18 cellular contexts compared by ENCODE assay signal in the genomic region with DNA sequence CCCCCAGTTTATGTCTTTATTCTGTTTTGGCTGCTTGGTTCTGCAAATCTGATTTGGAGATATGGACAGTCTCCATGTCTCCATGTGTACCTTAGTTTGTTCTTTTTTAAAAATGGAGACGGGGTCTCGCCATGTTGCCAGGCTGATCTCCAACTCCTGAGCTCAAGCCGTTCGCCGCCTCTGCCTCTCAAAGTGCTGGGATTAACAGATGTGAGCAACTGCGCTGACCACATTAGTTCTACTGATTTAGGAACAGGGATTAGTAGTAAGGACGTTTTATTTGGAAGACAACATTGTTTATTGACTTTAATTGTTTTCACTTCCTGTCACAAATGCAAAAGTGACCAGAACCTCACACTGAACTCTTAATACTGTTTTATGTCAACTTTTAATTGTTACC. TPM values are rescaled to one million over a fixed set of nuclear protein-coding genes. Genes with fewer than 3 reads are reported as not detected.
A peak's percentile ranks its signal among the peaks of the same experiment; 100 is the strongest.
DNase-seq lines count a peak whose midpoint lies in the region; ATAC-seq lines count a peak whose summit lies in the region.
"Had no signal": no experiment of that assay in that cellular context is flagged by ENCODE, and none has a peak within 500 bp of the region (broad histone marks: within the 10 kb centered on the region; RNA-seq: fewer than 3 reads in every experiment).

No MANE protein-coding gene starts in this region.

- H3K27ac Mint-ChIP-seq in activated T-cell treated with anti-CD3 and anti-CD28 coated beads, Interleukin-2, amount 50 U/mL, for 24 hours: peak overlapping the region; percentile 57
- peak overlapping the region in 3 of 6 donors; percentile 4 to 51 (median 11) for H3K27ac Mint-ChIP-seq in immature natural killer cell

- peak overlapping the region; percentile 25 for H3K27ac ChIP-seq in iPS-18a (ENCODE audit: low read length)
- H3K27ac ChIP-seq: C4-2B had no signal

- H3K9ac ChIP-seq in iPS-18a (ENCODE audit: low read length) (no peak overlapping the region), skeletal muscle satellite cell (ENCODE audit: low read depth, low read length) (no peak overlapping the region)

- H3K4me1 ChIP-seq in iPS-18a (ENCODE audit: control insufficient read depth, low read depth, low read length) (peaks cover 24% of the 10 kb centered on the region), skeletal muscle satellite cell (ENCODE audit: control insufficient read depth, insufficient read depth, low read length) (peaks cover 22% of the 10 kb centered on the region)

- no peak for DNase-seq in activated T-cell treated with anti-CD3 and anti-CD28 coated beads, Interleukin-2, amount 50 U/mL, for 24 hours
- no peak for DNase-seq in activated T-cell treated with anti-CD3 and anti-CD28 coated beads, Interleukin-2, amount 50 U/mL, for 4 hours
- DNase-seq in NCI-H82 treated with DMSO at 0.1 percent for 48 hours (lab: John Stamatoyannopoulos, UW; ENCODE audit: unreplicated experiment) (peak; percentile 69), NCI-H345 (lab: John Stamatoyannopoulos, UW) (no peak), immature natural killer cell (no peak)
- DNase-seq: 8988T, DMS79 treated with DMSO at 0.1 percent for 48 hours, GDM1, KBM-7, NCI-H1092, NCI-H446 treated with DMSO at 0.1 percent for 48 hours, NCI-H748 treated with DMSO at 0.1 percent for 48 hours had no signal

- H3K4me3 Mint-ChIP-seq in activated T-cell treated with anti-CD3 and anti-CD28 coated beads, Interleukin-2, amount 50 U/mL, for 24 hours: no peak overlapping the region
- no peak overlapping the region for H3K4me3 Mint-ChIP-seq in activated T-cell treated with anti-CD3 and anti-CD28 coated beads, Interleukin-2, amount 50 U/mL, for 4 hours
- H3K4me3 Mint-ChIP-seq in immature natural killer cell: peak overlapping the region in 2 of 5 donors; percentile 0 to 16

- peak overlapping the region; percentile 16 for H3K4me2 ChIP-seq in skeletal muscle satellite cell (ENCODE audit: low read length)

- peaks cover 82% of the 10 kb centered on the region for H3K4me1 Mint-ChIP-seq in activated T-cell treated with anti-CD3 and anti-CD28 coated beads, Interleukin-2, amount 50 U/mL, for 24 hours (ENCODE audit: low read depth)
- peaks cover 72% of the 10 kb centered on the region for H3K4me1 Mint-ChIP-seq in activated T-cell treated with anti-CD3 and anti-CD28 coated beads, Interleukin-2, amount 50 U/mL, for 4 hours (ENCODE audit: low read depth)
- H3K4me1 Mint-ChIP-seq in immature natural killer cell: peaks cover 85 to 89% of the 10 kb centered on the region in 2 donors

- no peak overlapping the region for H3K4me3 ChIP-seq in iPS-18a (ENCODE audit: low read length)
- H3K4me3 ChIP-seq in skeletal muscle satellite cell (ENCODE audit: low read length): no peak overlapping the region

- H3K27me3 ChIP-seq in iPS-18a (ENCODE audit: control insufficient read depth, insufficient read depth, low read length): no peaks in the 10 kb centered on the region
- H3K27me3 ChIP-seq in skeletal muscle satellite cell (ENCODE audit: control insufficient read depth, insufficient read depth, low read length): no peaks in the 10 kb centered on the region

- H3K27me3 Mint-ChIP-seq in activated T-cell treated with anti-CD3 and anti-CD28 coated beads, Interleukin-2, amount 50 U/mL, for 24 hours: no peaks in the 10 kb centered on the region
- H3K27me3 Mint-ChIP-seq in activated T-cell treated with anti-CD3 and anti-CD28 coated beads, Interleukin-2, amount 50 U/mL, for 4 hours (ENCODE audit: low read depth): no peaks in the 10 kb centered on the region
- H3K27me3 Mint-ChIP-seq in immature natural killer cell (ENCODE audit: low read depth in 3 of 3): peaks cover 0 to 1% (median 1%) of the 10 kb centered on the region in 3 donors

- H3K9me3 ChIP-seq in iPS-18a (ENCODE audit: control insufficient read depth, low read depth, low read length) (no peaks in the 10 kb centered on the region), skeletal muscle satellite cell (replicated peaks; ENCODE audit: low read length) (no peaks in the 10 kb centered on the region)

- ATAC-seq in activated T-cell treated with anti-CD3 and anti-CD28 coated beads, Interleukin-2, amount 50 U/mL, for 4 hours: no peak
- ATAC-seq in GM21381 (IDR thresholded peaks at IDR 0.05; ENCODE audit: unreplicated experiment): no peak
- ATAC-seq: Panc1, Right ventricle myocardium inferior had no signal

- H3K36me3 ChIP-seq in iPS-18a (ENCODE audit: control insufficient read depth, low read depth, low read length): peaks cover 6% of the 10 kb centered on the region
- H3K36me3 ChIP-seq in skeletal muscle satellite cell (ENCODE audit: insufficient read depth, low read length): peaks cover 3% of the 10 kb centered on the region

- H3K36me3 Mint-ChIP-seq in activated T-cell treated with anti-CD3 and anti-CD28 coated beads, Interleukin-2, amount 50 U/mL, for 24 hours (ENCODE audit: low read depth): peaks cover 64% of the 10 kb centered on the region
- H3K36me3 Mint-ChIP-seq in activated T-cell treated with anti-CD3 and anti-CD28 coated beads, Interleukin-2, amount 50 U/mL, for 4 hours (ENCODE audit: insufficient read depth): peaks cover 18% of the 10 kb centered on the region
- peaks cover 0 to 4% (median 0%) of the 10 kb centered on the region in 3 donors for H3K36me3 Mint-ChIP-seq in immature natural killer cell

- H3K9me3 Mint-ChIP-seq in activated T-cell treated with anti-CD3 and anti-CD28 coated beads, Interleukin-2, amount 50 U/mL, for 24 hours: no peaks in the 10 kb centered on the region
- H3K9me3 Mint-ChIP-seq in activated T-cell treated with anti-CD3 and anti-CD28 coated beads, Interleukin-2, amount 50 U/mL, for 4 hours: no peaks in the 10 kb centered on the region
- no peaks in the 10 kb centered on the region for H3K9me3 Mint-ChIP-seq in immature natural killer cell

RNA-seq across cellular contexts. Expression of gene AEBP2, which starts 14.7 kb away (rescaled TPM):
- total RNA-seq in activated T-cell treated with anti-CD3 and anti-CD28 coated beads, Interleukin-2, amount 50 U/mL, for 4 hours: 10 to 100 TPM; 42.4 to 50.9 (median 45.8) TPM
- 9.9 and 13.3 TPM in 2 replicates for total RNA-seq in skeletal muscle satellite cell (2012; rRNA removed)
- polyA plus RNA-seq in immature natural killer cell: 10 to 100 TPM in 2 of 3 donors, 1 to 10 TPM in 1; 5.4 to 14.9 (median 11.8) TPM
